Comparison of ENCODE assay signal across 32 cellular contexts in the genomic region with DNA sequence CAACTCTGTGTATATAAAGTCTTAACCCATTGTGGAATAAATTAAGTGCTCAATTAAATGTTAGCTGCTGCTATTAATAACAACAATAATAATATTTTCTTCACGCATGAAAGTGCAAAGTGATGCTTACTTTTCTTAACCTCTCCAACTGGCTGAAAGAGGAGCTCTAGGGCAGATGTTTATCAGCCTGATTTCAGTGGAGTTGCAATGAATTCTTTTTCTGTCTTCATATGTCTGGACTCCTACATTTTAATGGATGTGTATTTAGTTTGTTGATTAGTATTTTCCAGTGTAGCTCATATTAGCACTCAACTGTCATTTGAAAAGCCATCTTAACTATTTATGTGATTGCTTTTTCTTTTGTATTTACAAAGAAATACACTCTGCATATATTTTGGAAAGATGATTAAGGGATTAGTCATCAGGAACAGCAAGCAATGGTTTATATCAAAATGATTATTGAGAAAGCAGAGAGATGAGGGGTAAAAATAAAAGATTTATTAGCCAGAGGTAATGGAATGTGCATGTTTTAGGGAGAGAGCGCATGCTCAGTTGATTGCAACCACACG.
"Had no signal": no experiment of that assay in that cellular context is flagged by ENCODE, and none has a peak within 500 bp of the region (broad histone marks: within the 10 kb centered on the region; RNA-seq: fewer than 3 reads in every experiment).

No MANE protein-coding gene starts in this region.

- DNase-seq: activated B cell treated with CpG ODN at 0.5 μM for 24 hours; activated CD4-positive, alpha-beta memory T cell treated with anti-CD3 and anti-CD28 coated beads for 36 hours; activated CD4-positive, alpha-beta T cell treated with anti-CD3 and anti-CD28 coated beads for 4 hours; activated CD4-positive, alpha-beta T cell treated with anti-CD3 and anti-CD28 coated beads, Interleukin-2, amount 50 U/mL, for 1 hour; activated CD4-positive, CD25-positive, alpha-beta regulatory T cell treated with anti-CD3 and anti-CD28 coated beads, Interleukin-2, amount 50 U/mL, for 72 hours; activated CD8-positive, alpha-beta memory T cell treated with anti-CD3 and anti-CD28 coated beads for 24 hours; activated CD8-positive, alpha-beta memory T cell treated with anti-CD3 and anti-CD28 coated beads, Interleukin-2, amount 10 ng/mL, durations not matched to agents 7 days and 5 days; activated CD8-positive, alpha-beta memory T cell treated with anti-CD3 and anti-CD28 coated beads, Interleukin-2, amount 50 U/mL, for 48 hours; activated effector memory CD4-positive, alpha-beta T cell treated with Interleukin-2 at 50 U/mL for 16 hours; activated naive CD4-positive, alpha-beta T cell treated with anti-CD3 and anti-CD28 coated beads, Interleukin-2, amount 50 U/mL, for 16 hours; activated naive CD8-positive, alpha-beta T cell treated with anti-CD3 and anti-CD28 coated beads for 36 hours; activated T-cell treated with anti-CD3 and anti-CD28 coated beads, Interleukin-2, amount 50 U/mL, for 48 hours; amygdala; central memory CD4-positive, alpha-beta T cell; NCI-H1092 treated with DMSO at 0.1 percent for 48 hours; NCI-H1417 treated with DMSO at 0.1 percent for 48 hours; NCI-H187 treated with DMSO at 0.1 percent for 48 hours; NCI-H2081; NCI-H345; NCI-H524 treated with DMSO at 0.1 percent for 48 hours; Peyer's patch; RPMI8226; SHP77 treated with DMSO at 0.1 percent for 48 hours; SW 1271; T-helper 1 cell; T-helper 2 cell; T-helper 9 cell had no signal

- H3K4me2 ChIP-seq: KMS-11 had no signal

- H3K9me3 ChIP-seq: ascending aorta, Peyer's patch had no signal

- H3K4me3 Mint-ChIP-seq: activated B cell treated with CpG ODN at 0.5 μM for 24 hours; activated CD4-positive, alpha-beta memory T cell treated with anti-CD3 and anti-CD28 coated beads for 36 hours; activated CD8-positive, alpha-beta memory T cell treated with anti-CD3 and anti-CD28 coated beads, Interleukin-2, amount 10 ng/mL, durations not matched to agents 7 days and 5 days; activated naive CD8-positive, alpha-beta T cell treated with anti-CD3 and anti-CD28 coated beads for 36 hours; brain had no signal

- H3K9ac ChIP-seq: KMS-11 had no signal

- H3K4me1 ChIP-seq: ascending aorta, Peyer's patch, SJSA1 had no signal

- ATAC-seq: activated CD8-positive, alpha-beta memory T cell treated with anti-CD3 and anti-CD28 coated beads, Interleukin-2, amount 10 ng/mL, durations not matched to agents 7 days and 5 days had no signal

- H3K27ac Mint-ChIP-seq: activated B cell treated with CpG ODN at 0.5 μM for 24 hours; activated CD4-positive, alpha-beta memory T cell treated with anti-CD3 and anti-CD28 coated beads for 36 hours; activated CD8-positive, alpha-beta memory T cell treated with anti-CD3 and anti-CD28 coated beads, Interleukin-2, amount 10 ng/mL, durations not matched to agents 7 days and 5 days; activated naive CD8-positive, alpha-beta T cell treated with anti-CD3 and anti-CD28 coated beads for 36 hours; brain had no signal

- H3K4me1 Mint-ChIP-seq: activated B cell treated with CpG ODN at 0.5 μM for 24 hours; activated CD8-positive, alpha-beta memory T cell treated with anti-CD3 and anti-CD28 coated beads, Interleukin-2, amount 10 ng/mL, durations not matched to agents 7 days and 5 days; brain had no signal

- H3K4me3 ChIP-seq: ascending aorta, Peyer's patch, SJSA1 had no signal

- H3K27me3 ChIP-seq: ascending aorta, Peyer's patch, SJSA1 had no signal

- H3K27me3 Mint-ChIP-seq: activated B cell treated with CpG ODN at 0.5 μM for 24 hours; activated CD4-positive, alpha-beta memory T cell treated with anti-CD3 and anti-CD28 coated beads for 36 hours; activated CD8-positive, alpha-beta memory T cell treated with anti-CD3 and anti-CD28 coated beads, Interleukin-2, amount 10 ng/mL, durations not matched to agents 7 days and 5 days; activated naive CD8-positive, alpha-beta T cell treated with anti-CD3 and anti-CD28 coated beads for 36 hours; brain had no signal

- H3K9me3 Mint-ChIP-seq: activated naive CD8-positive, alpha-beta T cell treated with anti-CD3 and anti-CD28 coated beads for 36 hours had no signal

- H3K36me3 Mint-ChIP-seq: brain had no signal

- H3K27ac ChIP-seq: ascending aorta, KMS-11, Peyer's patch, SJSA1, VCaP had no signal

- H3K36me3 ChIP-seq: ascending aorta, Peyer's patch, SJSA1 had no signal
